1 cellular context compared by ENCODE assay signal in genomic region chr1:161531986-161532875, GRCh38.
TF ChIP-seq lines count a peak whose summit lies in the region.

No MANE protein-coding gene starts in this region.

TF ChIP-seq in K562, 482 proteins besides CTCF, POLR2A, EP300 and RAD21 (continued from another document and continues in another):
- TF ChIP-seq CHD7 (IDR thresholded peaks at IDR 0.05; ENCODE audit: low read depth, low read length) (no peak), ZNF232 (CRISPR knock-in tag; IDR thresholded peaks at IDR 0.05) (no peak), ZNF785 (CRISPR knock-in tag; IDR thresholded peaks at IDR 0.05) (no peak), GATAD2A (IDR thresholded peaks at IDR 0.05) (0 out of 2 replicates have a peak, but pooled peaks have one; percentile 28), ZBTB33 (CRISPR knock-in tag; IDR thresholded peaks at IDR 0.05) (peak; percentile 47; the same call in 1 of the 2 replicates), SMAD4 (CRISPR knock-in tag; conservative IDR thresholded peaks at IDR 0.05) (no peak; the same call in 1 of the 2 replicates), PTBP1 (IDR thresholded peaks at IDR 0.05; ENCODE audit: low read depth, low read length) (no peak), HMBOX1 (IDR thresholded peaks at IDR 0.05) (0 out of 2 replicates have a peak, but pooled peaks have one; percentile 26), ZNF197 (CRISPR knock-in tag; IDR thresholded peaks at IDR 0.05; ENCODE audit: low read depth) (no peak), ATF2 (CRISPR knock-in tag; IDR thresholded peaks at IDR 0.05) (no peak), CUX1 (CRISPR knock-in tag; IDR thresholded peaks at IDR 0.05) (peak; percentile 54; the same call in 1 of the 2 replicates), HDAC2 (IDR thresholded peaks at IDR 0.05) (no peak), FOXA1 (IDR thresholded peaks at IDR 0.05; ENCODE audit: borderline replicate concordance) (no peak), USF1 (CRISPR knock-in tag; IDR thresholded peaks at IDR 0.05) (no peak), E2F6 (IDR thresholded peaks at IDR 0.05; ENCODE audit: borderline replicate concordance in 1 of 2, extremely low read depth in 1 of 2, insufficient read depth in 1 of 2, insufficient read length in 1 of 2, low read depth in 1 of 2, low read length in 1 of 2, poor library complexity in 1 of 2, severe bottlenecking in 1 of 2) (peak in 1 of 2 experiments; percentile 44), MEIS2 (IDR thresholded peaks at IDR 0.05; ENCODE audit: partially characterized antibody) (no peak), NR3C1 (CRISPR knock-in tag; IDR thresholded peaks at IDR 0.05) (no peak), CHCHD3 (CRISPR knock-in tag; IDR thresholded peaks at IDR 0.05) (no peak), HOMEZ (CRISPR knock-in tag; IDR thresholded peaks at IDR 0.05) (no peak), RBBP5 (IDR thresholded peaks at IDR 0.05; ENCODE audit: borderline replicate concordance, insufficient read depth, low read length, poor library complexity, severe bottlenecking) (peak; percentile 26), KAT7 (CRISPR knock-in tag; IDR thresholded peaks at IDR 0.05; ENCODE audit: borderline replicate concordance) (peak; percentile 77; the same call in 1 of the 2 replicates), SETDB1 (IDR thresholded peaks at IDR 0.05; ENCODE audit: low read length) (no peak), NCOR1 (IDR thresholded peaks at IDR 0.05) (no peak), ZNF274 (IDR thresholded peaks at IDR 0.05; ENCODE audit: borderline replicate concordance, low read depth, low read length) (no peak), FOSL1 (tag; conservative IDR thresholded peaks at IDR 0.05) (0 out of 2 replicates have a peak, but pooled peaks have one; percentile 21), L3MBTL2 (IDR thresholded peaks at IDR 0.05) (peak; percentile 37; the same call in 1 of the 2 replicates)
